Comparison of ENCODE assay signal across 11 cellular contexts in genomic region chr12:106106892-106107291, GRCh38. TPM values are rescaled to one million over a fixed set of nuclear protein-coding genes. Genes with fewer than 3 reads are reported as not detected.
DNase-seq lines count a peak whose midpoint lies in the region; ATAC-seq and TF ChIP-seq lines count a peak whose summit lies in the region.
"Had no signal": no experiment of that assay in that cellular context is flagged by ENCODE, and none has a peak within 500 bp of the region (broad histone marks: within the 10 kb centered on the region; RNA-seq: fewer than 3 reads in every experiment).

No MANE protein-coding gene starts in this region.

- H3K27me3 ChIP-seq in SK-N-SH (ENCODE audit: insufficient read depth) (no peaks in the 10 kb centered on the region), trophoblast cell (ENCODE audit: insufficient read depth, low read length) (no peaks in the 10 kb centered on the region)

- peaks cover 4% of the 10 kb centered on the region for H3K79me1 ChIP-seq in trophoblast cell (ENCODE audit: low read length)

- ATAC-seq in GM21526 (IDR thresholded peaks at IDR 0.05; ENCODE audit: low FRiP score, unreplicated experiment) = no peak

- 28% methylated on average over 6 of the region's 6 CpGs for WGBS in SK-N-SH (ENCODE audit: low lambda C conversion rate)
- no CpG with 5 or more reads among the region's 6 CpGs for WGBS in trophoblast cell (ENCODE audit: extremely low coverage, insufficient coverage, insufficient read length)

- peak; percentile 77 for DNase-seq in H4 (ENCODE audit: low spot score)
- no peak for DNase-seq in SK-N-SH
- DNase-seq in fibroblast of pulmonary artery (ENCODE audit: low read depth) = peak; percentile 74
- peak; percentile 93 to 95 for DNase-seq in trophoblast cell
- no peak for DNase-seq in HEK293T (ENCODE audit: extremely low spot score)
- no peak for DNase-seq in activated effector memory CD4-positive, alpha-beta T cell treated with anti-CD3 and anti-CD28 coated beads, Interleukin-2, amount 50 U/mL, for 16 hours
- DNase-seq in NCI-H1436 treated with DMSO at 0.1 percent for 48 hours (lab: John Stamatoyannopoulos, UW) = no peak
- DNase-seq: foreskin melanocyte, NCI-H1048 had no signal

- H3K9ac ChIP-seq in SK-N-SH (peak overlapping the region; percentile 0; the same call in 1 of the 2 replicates), trophoblast cell (ENCODE audit: low read length) (no peak overlapping the region)

- H3K4me1 ChIP-seq in SK-N-SH (ENCODE audit: control insufficient read depth in 1 of 2, insufficient read depth in 2 of 2, low read depth in 1 of 2, low read length in 1 of 2) = peaks cover 15 to 30% of the 10 kb centered on the region in 2 experiments
- peaks cover 15 to 23% of the 10 kb centered on the region in 2 experiments for H3K4me1 ChIP-seq in trophoblast cell (ENCODE audit: control insufficient read depth in 1 of 2, insufficient read depth in 2 of 2, low read length in 2 of 2)

- peaks cover 34% of the 10 kb centered on the region for H4K20me1 ChIP-seq in SK-N-SH (ENCODE audit: insufficient read depth)

- H4K12ac ChIP-seq in trophoblast cell (ENCODE audit: low read depth, low read length) = no peak overlapping the region

- no peak overlapping the region for H2AK5ac ChIP-seq in trophoblast cell (ENCODE audit: low read length)

- H3K27ac ChIP-seq in SK-N-SH (ENCODE audit: low read depth in 2 of 2, low read length in 1 of 2) (peak overlapping the region; percentile 67 to 73; a peak in 3 of 4 replicates), trophoblast cell (ENCODE audit: low read depth, low read length) (peak overlapping the region; percentile 55)
- H3K27ac ChIP-seq: neutrophil had no signal

- no peak overlapping the region for H4K8ac ChIP-seq in trophoblast cell (ENCODE audit: low read depth, low read length)

- no peak overlapping the region for H2AFZ ChIP-seq in SK-N-SH (ENCODE audit: low read depth)
- no peak overlapping the region for H2AFZ ChIP-seq in trophoblast cell (ENCODE audit: insufficient read depth, low read length, poor library complexity)

- H3K4me2 ChIP-seq in SK-N-SH = peak overlapping the region; percentile 52
- H3K4me2 ChIP-seq in trophoblast cell (ENCODE audit: low read length) = no peak overlapping the region

- no peak overlapping the region for H3K18ac ChIP-seq in trophoblast cell (ENCODE audit: low read length)

- H3K9me3 ChIP-seq in SK-N-SH (no peaks in the 10 kb centered on the region), trophoblast cell (ENCODE audit: insufficient read depth, low read depth, low read length) (no peaks in the 10 kb centered on the region)
- H3K9me3 ChIP-seq: neutrophil had no signal

- H3F3A ChIP-seq in SK-N-SH (replicated peaks; ENCODE audit: insufficient read depth) = peaks cover 20% of the 10 kb centered on the region

- POLR2A ChIA-PET in SK-N-SH (lab: Yijun Ruan, JAX) = no interaction called here
- POLR2A ChIA-PET in HEK293T (lab: Yijun Ruan, JAX) = interaction anchor here (1.3 to 1.8 kb wide), 3 partner anchors 12 to 32 kb away, joined by 4 to 5 read pairs (median 5); partner anchors contain the start of gene NUAK1

- no peak overlapping the region for H2BK120ac ChIP-seq in trophoblast cell (ENCODE audit: insufficient read depth, low read length, poor library complexity)

- H3K79me2 ChIP-seq in SK-N-SH (ENCODE audit: insufficient read depth) (peaks cover 100% of the 10 kb centered on the region), trophoblast cell (ENCODE audit: control insufficient read depth, insufficient read depth, low read length, poor library complexity) (peaks cover 7% of the 10 kb centered on the region)

- CTCF ChIA-PET in SK-N-SH (lab: Yijun Ruan, JAX) = interaction anchor here (0.8 to 3.4 kb wide), 2 partner anchors 24 to 30 kb away, joined by 3 to 17 read pairs; no protein-coding TSS in a partner anchor
- CTCF ChIA-PET in HEK293T (lab: Yijun Ruan, JAX) = interaction anchor here (1.2 kb wide), 1 partner anchor 27 kb away, joined by 3 read pairs; no protein-coding TSS in a partner anchor

- H3K4me3 ChIP-seq in SK-N-SH (ENCODE audit: low read depth in 2 of 2, low read length in 1 of 2) (no peak overlapping the region), fibroblast of pulmonary artery (replicated peaks; ENCODE audit: low read depth, low read length) (no peak overlapping the region), trophoblast cell (ENCODE audit: low read depth, low read length) (no peak overlapping the region)

- H2BK12ac ChIP-seq in trophoblast cell (ENCODE audit: low read length) = no peak overlapping the region

- TF ChIP-seq RAD21 in SK-N-SH (IDR thresholded peaks at IDR 0.05; ENCODE audit: low read length) = no peak

- TF ChIP-seq CTCF in SK-N-SH (IDR thresholded peaks at IDR 0.05) (no peak), fibroblast of pulmonary artery (IDR thresholded peaks at IDR 0.05; ENCODE audit: low read length, missing control alignments) (no peak)

- H3K36me3 ChIP-seq in SK-N-SH (replicated peaks in 1 of 2; ENCODE audit: control insufficient read depth in 1 of 2, insufficient read depth in 2 of 2, low read length in 1 of 2) = peaks cover 9 to 17% of the 10 kb centered on the region in 2 experiments
- peaks cover 18 to 35% of the 10 kb centered on the region in 2 experiments for H3K36me3 ChIP-seq in trophoblast cell (ENCODE audit: control insufficient read depth in 1 of 2, insufficient read depth in 2 of 2, low read length in 2 of 2)
- H3K36me3 ChIP-seq: neutrophil had no signal

- H3K23ac ChIP-seq in trophoblast cell (ENCODE audit: low read length) = peak overlapping the region; percentile 63

- no peak overlapping the region for H2BK5ac ChIP-seq in trophoblast cell (ENCODE audit: low read depth, low read length, poor library complexity)

- no peaks in the 10 kb centered on the region for H3K9me2 ChIP-seq in SK-N-SH

- no peak for TF ChIP-seq EP300 in SK-N-SH (IDR thresholded peaks at IDR 0.05; ENCODE audit: borderline replicate concordance in 1 of 2, low read depth in 1 of 2, low read length in 1 of 2)

- H3K4ac ChIP-seq in trophoblast cell (ENCODE audit: low read depth, low read length) = peak overlapping the region; percentile 23

- no peak overlapping the region for H3K14ac ChIP-seq in trophoblast cell (ENCODE audit: low read length)

- no peak overlapping the region for H4K91ac ChIP-seq in trophoblast cell (ENCODE audit: low read depth, low read length)

TF ChIP-seq in SK-N-SH, 30 proteins besides CTCF, POLR2A, EP300 and RAD21 (continues in another document):
- no peak for TF ChIP-seq YY1 (IDR thresholded peaks at IDR 0.05; ENCODE audit: low read depth)
- TF ChIP-seq, protein P1, sequence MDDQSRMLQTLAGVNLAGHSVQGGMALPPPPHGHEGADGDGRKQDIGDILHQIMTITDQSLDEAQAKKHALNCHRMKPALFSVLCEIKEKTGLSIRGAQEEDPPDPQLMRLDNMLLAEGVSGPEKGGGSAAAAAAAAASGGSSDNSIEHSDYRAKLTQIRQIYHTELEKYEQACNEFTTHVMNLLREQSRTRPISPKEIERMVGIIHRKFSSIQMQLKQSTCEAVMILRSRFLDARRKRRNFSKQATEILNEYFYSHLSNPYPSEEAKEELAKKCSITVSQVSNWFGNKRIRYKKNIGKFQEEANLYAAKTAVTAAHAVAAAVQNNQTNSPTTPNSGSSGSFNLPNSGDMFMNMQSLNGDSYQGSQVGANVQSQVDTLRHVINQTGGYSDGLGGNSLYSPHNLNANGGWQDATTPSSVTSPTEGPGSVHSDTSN (IDR thresholded peaks at IDR 0.05) = no peak
- TF ChIP-seq USF1 (IDR thresholded peaks at IDR 0.05; ENCODE audit: borderline replicate concordance, low read depth) = no peak
- TF ChIP-seq ELF1 (IDR thresholded peaks at IDR 0.05) = no peak

TF ChIP-seq in HEK293T, 16 proteins besides CTCF, POLR2A, EP300 and RAD21:
- no peak for TF ChIP-seq HDGF (IDR thresholded peaks at IDR 0.05; ENCODE audit: borderline replicate concordance)
- no peak for TF ChIP-seq FOXK2 (IDR thresholded peaks at IDR 0.05)
- no peak for TF ChIP-seq SUZ12 (IDR thresholded peaks at IDR 0.05)
- no peak for TF ChIP-seq FOXM1 (IDR thresholded peaks at IDR 0.05; ENCODE audit: borderline replicate concordance)
- TF ChIP-seq LEF1 (IDR thresholded peaks at IDR 0.05; ENCODE audit: borderline replicate concordance) = no peak
- no peak for TF ChIP-seq SP1 (IDR thresholded peaks at IDR 0.05)
- TF ChIP-seq TARDBP (IDR thresholded peaks at IDR 0.05) = no peak
- TF ChIP-seq FOXA1 (IDR thresholded peaks at IDR 0.05) = no peak
- TF ChIP-seq, protein P2, sequence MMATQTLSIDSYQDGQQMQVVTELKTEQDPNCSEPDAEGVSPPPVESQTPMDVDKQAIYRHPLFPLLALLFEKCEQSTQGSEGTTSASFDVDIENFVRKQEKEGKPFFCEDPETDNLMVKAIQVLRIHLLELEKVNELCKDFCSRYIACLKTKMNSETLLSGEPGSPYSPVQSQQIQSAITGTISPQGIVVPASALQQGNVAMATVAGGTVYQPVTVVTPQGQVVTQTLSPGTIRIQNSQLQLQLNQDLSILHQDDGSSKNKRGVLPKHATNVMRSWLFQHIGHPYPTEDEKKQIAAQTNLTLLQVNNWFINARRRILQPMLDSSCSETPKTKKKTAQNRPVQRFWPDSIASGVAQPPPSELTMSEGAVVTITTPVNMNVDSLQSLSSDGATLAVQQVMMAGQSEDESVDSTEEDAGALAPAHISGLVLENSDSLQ (IDR thresholded peaks at IDR 0.05) = no peak

RNA-seq across cellular contexts. Expression of gene NUAK1, which starts 31.9 kb away (rescaled TPM):
- total RNA-seq in H4 (2014; rRNA removed; shearing (Covaris generic)) = 7.6 and 9.4 TPM in 2 replicates
- 8.1 and 11.3 TPM in 2 replicates for polyA plus RNA-seq in SK-N-SH (2012; rRNA removed)
- 9.5 and 10.7 TPM in 2 replicates for polyA plus RNA-seq in SK-N-SH (2012; cell fraction: cytosol; rRNA removed)
- 12.0 and 18.7 TPM in 2 replicates for polyA plus RNA-seq in SK-N-SH (2012; cell fraction: nucleus; rRNA removed)
- 34.0 and 34.8 TPM in 2 replicates for polyA plus RNA-seq in trophoblast cell (2013)

Comparison
In these comparisons a context has a peak if more than half of its experiments do, and no peak if none do; other contexts are left out.
1. DNase-seq: peak in H4 (single experiment), fibroblast of pulmonary artery (single experiment) and trophoblast cell (2 of 2); none in SK-N-SH (single experiment), HEK293T (single experiment), activated effector memory CD4-positive, alpha-beta T cell treated with anti-CD3 and anti-CD28 coated beads, Interleukin-2, amount 50 U/mL, for 16 hours (single experiment) and NCI-H1436 treated with DMSO at 0.1 percent for 48 hours (single experiment).